In genomic region chr3:50327129-50327528, GRCh38 we compare ENCODE assay signal across 9 cellular contexts. TPM values are rescaled to one million over a fixed set of nuclear protein-coding genes. Genes with fewer than 3 reads are reported as not detected.
DNase-seq lines count a peak whose midpoint lies in the region; ATAC-seq and TF ChIP-seq lines count a peak whose summit lies in the region.
"Had no signal": no experiment of that assay in that cellular context is flagged by ENCODE, and none has a peak within 500 bp of the region (broad histone marks: within the 10 kb centered on the region; RNA-seq: fewer than 3 reads in every experiment).

No MANE protein-coding gene starts in this region.

- H3K4me3 ChIP-seq in heart left ventricle (peak overlapping the region in 11 of 12 donors; percentile 69 to 100 (median 88)), vagina (peak overlapping the region; percentile 83 to 94)

- H3K4me1 ChIP-seq in heart left ventricle (peaks cover 5 to 58% (median 38%) of the 10 kb centered on the region in 12 donors), vagina (peaks cover 30% of the 10 kb centered on the region)

- peak overlapping the region in 9 of 12 donors; percentile 81 to 93 (median 89) for H3K27ac ChIP-seq in heart left ventricle
- H3K27ac ChIP-seq in vagina, result peak overlapping the region; percentile 63

- H3K4me3 Mint-ChIP-seq in MCF 10A (ENCODE audit: unreplicated experiment) (peak overlapping the region; percentile 86), mesothelial cell of epicardium (peak overlapping the region; percentile 90)

- peaks cover 23% of the 10 kb centered on the region for H3K36me3 Mint-ChIP-seq in MCF 10A (ENCODE audit: insufficient read depth, unreplicated experiment)
- peaks cover 5% of the 10 kb centered on the region for H3K36me3 Mint-ChIP-seq in mesothelial cell of epicardium

- no peak for TF ChIP-seq CTCF in heart left ventricle (IDR thresholded peaks at IDR 0.05)
- no peak for TF ChIP-seq CTCF in MCF 10A (IDR thresholded peaks at IDR 0.05; ENCODE audit: unreplicated experiment)
- no peak for TF ChIP-seq CTCF in mesothelial cell of epicardium (IDR thresholded peaks at IDR 0.05; ENCODE audit: unreplicated experiment)
- TF ChIP-seq CTCF in vagina (IDR thresholded peaks at IDR 0.05), result no peak

- intact Hi-C loops in heart left ventricle (cut with DNase I) (loop anchor here in 4 of 10 donors (5.0 to 10.0 kb wide), 3 partner anchors 35 to 72 kb away; partner anchors contain the start of genes LSMEM2 (in 2 of the 4) and IFRD2 (in 1 of the 4)), left ventricle myocardium superior (cut with micrococcal nuclease) (no loop called here), MCF 10A (cut with micrococcal nuclease) (no loop called here), vagina (cut with DNase I) (no loop called here)

- CTCF ChIA-PET in MCF 10A (lab: Yijun Ruan, JAX), result interaction anchor here (0.7 to 1.8 kb wide), 4 partner anchors 9 to 50 kb away, joined by 3 to 5 read pairs (median 4); no protein-coding TSS in a partner anchor

- H3K4me1 Mint-ChIP-seq in MCF 10A (ENCODE audit: insufficient read depth, unreplicated experiment) (no peaks in the 10 kb centered on the region), mesothelial cell of epicardium (peaks cover 28% of the 10 kb centered on the region)

- H3K27me3 Mint-ChIP-seq in MCF 10A (ENCODE audit: insufficient read depth, unreplicated experiment), result no peaks in the 10 kb centered on the region
- no peaks in the 10 kb centered on the region for H3K27me3 Mint-ChIP-seq in mesothelial cell of epicardium (ENCODE audit: low read depth)

- POLR2A ChIA-PET in MCF 10A (lab: Yijun Ruan, JAX), result interaction anchor here (1.0 to 3.3 kb wide), 10 partner anchors 8 to 92 kb away, joined by 3 to 58 read pairs (median 14); partner anchors contain the start of genes CYB561D2, GNAI2, HYAL3 and IFRD2

- H3K9me3 ChIP-seq in heart left ventricle, result no peaks in the 10 kb centered on the region
- H3K9me3 ChIP-seq in vagina, result no peaks in the 10 kb centered on the region

- no TSS peak for BruUV-seq in MCF 10A (replicated peaks; lab: Mats Ljungman, UMichigan)

- H3K27ac Mint-ChIP-seq in MCF 10A (ENCODE audit: low read depth, unreplicated experiment) (peak overlapping the region; percentile 90), mesothelial cell of epicardium (no peak overlapping the region)

- 60 to 70% (median 67%) methylated on average over 4 of the region's 4 CpGs for WGBS in heart left ventricle, 4 donors

- no peak for ATAC-seq in heart left ventricle
- ATAC-seq in left ventricle myocardium superior, result no peak
- no peak for ATAC-seq in HG03196 (IDR thresholded peaks at IDR 0.05; ENCODE audit: unreplicated experiment)
- ATAC-seq in GM21526 (IDR thresholded peaks at IDR 0.05; ENCODE audit: low FRiP score, unreplicated experiment), result no peak

- TF ChIP-seq POLR2A in heart left ventricle (IDR thresholded peaks at IDR 0.05), result no peak
- no peak for TF ChIP-seq POLR2A in vagina (IDR thresholded peaks at IDR 0.05)

- no peaks in the 10 kb centered on the region for H3K9me3 Mint-ChIP-seq in MCF 10A (ENCODE audit: unreplicated experiment)
- no peaks in the 10 kb centered on the region for H3K9me3 Mint-ChIP-seq in mesothelial cell of epicardium

- H3K36me3 ChIP-seq in heart left ventricle (peaks cover 0 to 50% (median 44%) of the 10 kb centered on the region in 9 donors), vagina (peaks cover 0 to 37% of the 10 kb centered on the region in 2 donors)

- H3K27me3 ChIP-seq in heart left ventricle (no peaks in the 10 kb centered on the region), vagina (no peaks in the 10 kb centered on the region)

- DNase-seq in heart left ventricle, result peak in 2 of 5 donors; percentile 5 to 20
- no peak for DNase-seq in left ventricle myocardium superior
- no peak for DNase-seq in MCF 10A (ENCODE audit: unreplicated experiment)
- DNase-seq in mesothelial cell of epicardium (ENCODE audit: low spot score in 2 of 2, unreplicated experiment in 2 of 2), result no peak
- DNase-seq in vagina (ENCODE audit: extremely low spot score in 2 of 2), result no peak
- DNase-seq in NCI-H748 treated with DMSO at 0.1 percent for 48 hours (lab: John Stamatoyannopoulos, UW), result no peak
- DNase-seq: EL had no signal

RNA-seq across cellular contexts. Expression of gene TUSC2, which starts 0.9 kb away (rescaled TPM):
- total RNA-seq in heart left ventricle (10 to 100 TPM; 24.5 to 34.9 (median 29.0) TPM), left ventricle myocardium superior (30.7 TPM), MCF 10A (2022) (14.5 and 20.4 TPM in 2 replicates), mesothelial cell of epicardium (19.8 to 23.3 TPM (median 20.3 TPM) in 3 replicates), vagina (11.8 TPM)
- 10 to 100 TPM; 27.6 to 68.1 TPM for polyA plus RNA-seq in heart left ventricle

RNA-seq across cellular contexts. Expression of gene HYAL2, which starts 4.6 kb away (rescaled TPM):
- total RNA-seq in heart left ventricle, result 100 to 1,000 TPM in 2 of 9 donors, 10 to 100 TPM in 7; 24.0 to 234 (median 48.5) TPM
- 100 to 1,000 TPM in 1 of 2 donors, 10 to 100 TPM in 1; 52.2 to 119 TPM for polyA plus RNA-seq in heart left ventricle
- total RNA-seq in left ventricle myocardium superior, result 36.0 TPM
- 11.6 and 12.6 TPM in 2 replicates for total RNA-seq in MCF 10A (2022)
- total RNA-seq in mesothelial cell of epicardium, result 71.5 to 76.3 TPM (median 75.1 TPM) in 3 replicates
- 173 TPM for total RNA-seq in vagina

RNA-seq across cellular contexts. Expression of gene RASSF1, which starts 13.5 kb away (rescaled TPM):
- 10 to 100 TPM in 7 of 9 donors, 1 to 10 TPM in 2; 7.9 to 25.5 (median 11.4) TPM for total RNA-seq in heart left ventricle
- 10 to 100 TPM; 14.2 to 58.6 TPM for polyA plus RNA-seq in heart left ventricle
- total RNA-seq in left ventricle myocardium superior, result 10.5 TPM
- total RNA-seq in MCF 10A (2022), result 24.3 and 32.0 TPM in 2 replicates
- total RNA-seq in mesothelial cell of epicardium, result 13.7 to 15.4 TPM (median 14.3 TPM) in 3 replicates
- 69.0 TPM for total RNA-seq in vagina

RNA-seq across cellular contexts. Expression of gene ZMYND10, which starts 18.4 kb away (rescaled TPM):
- total RNA-seq in heart left ventricle (1 to 10 TPM in 2 of 9 donors, under 1 TPM in 2, not detected in 5; 0.49 to 1.4 (median 1.0) TPM), left ventricle myocardium superior (0.07 TPM), MCF 10A (2022) (0.68 and 1.0 TPM in 2 replicates), mesothelial cell of epicardium (0.54 to 1.00 TPM (median 0.83 TPM) in 3 replicates), vagina (0.74 TPM)
- polyA plus RNA-seq in heart left ventricle, result under 1 TPM; 0.15 to 0.29 TPM

RNA-seq across cellular contexts. Expression of gene NPRL2, which starts 23.4 kb away (rescaled TPM):
- total RNA-seq in heart left ventricle (10 to 100 TPM; 12.0 to 18.4 (median 15.3) TPM), left ventricle myocardium superior (16.8 TPM), MCF 10A (2022) (21.1 and 22.1 TPM in 2 replicates), mesothelial cell of epicardium (19.9 to 23.4 TPM (median 23.3 TPM) in 3 replicates), vagina (17.2 TPM)
- polyA plus RNA-seq in heart left ventricle, result 10 to 100 TPM; 14.4 to 19.0 TPM
